12 cellular contexts compared by ENCODE assay signal in genomic region chr15:36737430-36737891, GRCh38.
DNase-seq lines count a peak whose midpoint lies in the region; ATAC-seq and TF ChIP-seq lines count a peak whose summit lies in the region.
"Had no signal": no experiment of that assay in that cellular context is flagged by ENCODE, and none has a peak within 500 bp of the region (broad histone marks: within the 10 kb centered on the region; RNA-seq: fewer than 3 reads in every experiment).

No MANE protein-coding gene starts in this region.

- H3K4me3 ChIP-seq in AG10803 (ENCODE audit: low read length), result no peak overlapping the region
- H3K4me3 ChIP-seq: BLaER1 had no signal

- DNase-seq in AG10803 (ENCODE audit: low read depth) (peak; percentile 32), amniotic epithelial cell (ENCODE audit: low read depth) (peak; percentile 63), foreskin melanocyte (peak; percentile 6), NCI-H2081 treated with DMSO at 0.1 percent for 48 hours (lab: John Stamatoyannopoulos, UW) (no peak), omental fat pad (ENCODE audit: low spot score) (no peak)
- no peak for DNase-seq in activated naive CD4-positive, alpha-beta T cell treated with Interleukin-2 at 50 U/mL for 16 hours
- DNase-seq: activated CD4-positive, alpha-beta T cell treated with anti-CD3 and anti-CD28 coated beads for 36 hours; NCI-H2171; T-helper 1 cell had no signal

- ATAC-seq in HG02642 (IDR thresholded peaks at IDR 0.05; ENCODE audit: poor library complexity, unreplicated experiment), result peak; percentile 53
- ATAC-seq in GM21825 (IDR thresholded peaks at IDR 0.05; ENCODE audit: unreplicated experiment), result no peak
- no peak for ATAC-seq in omental fat pad (ENCODE audit: low FRiP score)
- ATAC-seq: activated CD4-positive, alpha-beta T cell treated with anti-CD3 and anti-CD28 coated beads for 36 hours had no signal

- TF ChIP-seq CTCF in AG10803 (conservative IDR thresholded peaks at IDR 0.05; ENCODE audit: low read length), result no peak
- no peak for TF ChIP-seq CTCF in omental fat pad (IDR thresholded peaks at IDR 0.05)

Comparison
In these comparisons a context has a peak if more than half of its experiments do, and no peak if none do; other contexts are left out.
1. DNase-seq: peak in AG10803 (single experiment), amniotic epithelial cell (single experiment) and foreskin melanocyte (single experiment); none in NCI-H2081 treated with DMSO at 0.1 percent for 48 hours (single experiment), omental fat pad (single experiment) and activated naive CD4-positive, alpha-beta T cell treated with Interleukin-2 at 50 U/mL for 16 hours (single experiment).